12 cellular contexts compared by ENCODE assay signal in the genomic region with DNA sequence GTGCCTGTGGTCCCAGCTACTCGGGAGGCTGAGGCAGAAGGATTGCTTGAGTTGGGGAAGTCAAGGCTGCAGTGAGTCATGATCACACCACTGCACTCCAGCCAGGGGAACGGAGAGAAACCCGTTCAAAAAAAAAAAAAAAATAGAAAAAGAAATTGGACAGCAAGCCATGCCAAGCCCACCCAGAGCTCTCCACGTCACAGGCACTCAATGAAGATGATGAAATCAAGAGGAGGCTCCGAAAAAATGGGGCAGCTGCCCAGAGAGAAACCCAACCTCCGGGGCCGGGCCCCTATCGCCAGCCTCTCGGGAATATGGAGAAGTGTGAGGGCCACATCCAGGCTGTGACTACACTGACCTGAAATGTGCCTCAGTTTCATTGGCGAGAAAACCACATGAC. TPM values are rescaled to one million over a fixed set of nuclear protein-coding genes. Genes with fewer than 3 reads are reported as not detected.
DNase-seq lines count a peak whose midpoint lies in the region; ATAC-seq, FAIRE-seq and TF ChIP-seq lines count a peak whose summit lies in the region.
"Had no signal": no experiment of that assay in that cellular context is flagged by ENCODE, and none has a peak within 500 bp of the region (broad histone marks: within the 10 kb centered on the region; RNA-seq: fewer than 3 reads in every experiment).

No MANE protein-coding gene starts in this region.

- TF ChIP-seq CTCF in adrenal gland (IDR thresholded peaks at IDR 0.05) (no peak), left ventricle myocardium inferior (IDR thresholded peaks at IDR 0.05; ENCODE audit: borderline replicate concordance) (no peak)

- no peak for FAIRE-seq in frontal cortex (lab: Jason Lieb, UNC)
- FAIRE-seq: endometrium had no signal

- TF ChIP-seq POLR2A in adrenal gland (IDR thresholded peaks at IDR 0.05) = no peak

- intact Hi-C loops in adrenal gland (cut with DNase I) = loop anchor here (5.0 to 10.0 kb wide), 3 partner anchors 35 to 228 kb away; a partner anchor contains a TSS
- intact Hi-C loops in left ventricle myocardium inferior (cut with micrococcal nuclease) = no loop called here

- no peaks in the 10 kb centered on the region for H3K9me3 Mint-ChIP-seq in stimulated activated memory B cell treated with anti-CD40 and anti-IgM and Interleukin-4, amounts not matched to agents 10 μg/mL and 1 μg/mL and 100 μg/mL, for 72 hours
- H3K9me3 Mint-ChIP-seq: stimulated activated naive CD8-positive, alpha-beta T cell treated with anti-CD3 and anti-CD28 coated beads, Interleukin-15, amount 100 ng/mL, for 72 hours had no signal

- H3K27ac ChIP-seq in adrenal gland (peak overlapping the region in 4 of 5 donors; percentile 26 to 87 (median 85)), left ventricle myocardium inferior (replicated peaks) (peak overlapping the region; percentile 47)

- peaks cover 0 to 30% of the 10 kb centered on the region in 2 donors for H3K36me3 ChIP-seq in adrenal gland (replicated peaks in 1 of 2)
- no peaks in the 10 kb centered on the region for H3K36me3 ChIP-seq in left ventricle myocardium inferior

- H3K27me3 ChIP-seq in adrenal gland = no peaks in the 10 kb centered on the region
- H3K27me3 ChIP-seq in left ventricle myocardium inferior (ENCODE audit: low read depth) = no peaks in the 10 kb centered on the region

- H3K9me3 ChIP-seq in adrenal gland (replicated peaks in 1 of 3) (no peaks in the 10 kb centered on the region), left ventricle myocardium inferior (replicated peaks) (no peaks in the 10 kb centered on the region)

- no peak overlapping the region for H3K4me3 ChIP-seq in adrenal gland
- no peak overlapping the region for H3K4me3 ChIP-seq in left ventricle myocardium inferior

- peak; percentile 19 for DNase-seq in GM04503 (ENCODE audit: low read depth)
- DNase-seq in adrenal gland = peak in 6 of 7 donors; percentile 64 to 82 (median 75)
- peak; percentile 68 for DNase-seq in left ventricle myocardium inferior
- no peak for DNase-seq in frontal cortex (ENCODE audit: low spot score in 2 of 2)
- no peak for DNase-seq in GOT3 (lab: John Stamatoyannopoulos, UW)
- DNase-seq in NCI-H446 treated with DMSO at 0.1 percent for 48 hours (lab: John Stamatoyannopoulos, UW) = no peak
- DNase-seq in NK-92 (lab: John Stamatoyannopoulos, UW; ENCODE audit: unreplicated experiment) = no peak
- DNase-seq: activated CD4-positive, CD25-positive, alpha-beta regulatory T cell treated with anti-CD3 and anti-CD28 coated beads, Interleukin-2, amount 50 U/mL, for 72 hours; KBM-7; stimulated activated naive CD8-positive, alpha-beta T cell treated with anti-CD3 and anti-CD28 coated beads, Interleukin-15, amount 100 ng/mL, for 72 hours had no signal

- H3K4me3 Mint-ChIP-seq in stimulated activated memory B cell treated with anti-CD40 and anti-IgM and Interleukin-4, amounts not matched to agents 10 μg/mL and 1 μg/mL and 100 μg/mL, for 72 hours = no peak overlapping the region
- H3K4me3 Mint-ChIP-seq: stimulated activated naive CD8-positive, alpha-beta T cell treated with anti-CD3 and anti-CD28 coated beads, Interleukin-15, amount 100 ng/mL, for 72 hours had no signal

- no peaks in the 10 kb centered on the region for H3K27me3 Mint-ChIP-seq in stimulated activated memory B cell treated with anti-CD40 and anti-IgM and Interleukin-4, amounts not matched to agents 10 μg/mL and 1 μg/mL and 100 μg/mL, for 72 hours
- H3K27me3 Mint-ChIP-seq: stimulated activated naive CD8-positive, alpha-beta T cell treated with anti-CD3 and anti-CD28 coated beads, Interleukin-15, amount 100 ng/mL, for 72 hours had no signal

- WGBS in adrenal gland, 4 donors = 40 to 46% (median 45%) methylated on average over 9 to 10 of the region's 10 CpGs

- H3K4me1 ChIP-seq in adrenal gland (replicated peaks in 1 of 2) (peaks cover 30 to 52% of the 10 kb centered on the region in 2 donors), left ventricle myocardium inferior (peaks cover 41% of the 10 kb centered on the region)

- ATAC-seq in stimulated activated memory B cell treated with anti-CD40 and anti-IgM and Interleukin-4, amounts not matched to agents 10 μg/mL and 1 μg/mL and 100 μg/mL, for 72 hours = no peak
- ATAC-seq: stimulated activated naive CD8-positive, alpha-beta T cell treated with anti-CD3 and anti-CD28 coated beads, Interleukin-15, amount 100 ng/mL, for 72 hours had no signal

- peaks cover 48% of the 10 kb centered on the region for H3K36me3 Mint-ChIP-seq in stimulated activated memory B cell treated with anti-CD40 and anti-IgM and Interleukin-4, amounts not matched to agents 10 μg/mL and 1 μg/mL and 100 μg/mL, for 72 hours

- peak overlapping the region; percentile 39 for H3K27ac Mint-ChIP-seq in stimulated activated memory B cell treated with anti-CD40 and anti-IgM and Interleukin-4, amounts not matched to agents 10 μg/mL and 1 μg/mL and 100 μg/mL, for 72 hours

- H3K4me1 Mint-ChIP-seq in stimulated activated memory B cell treated with anti-CD40 and anti-IgM and Interleukin-4, amounts not matched to agents 10 μg/mL and 1 μg/mL and 100 μg/mL, for 72 hours = peaks cover 43% of the 10 kb centered on the region

RNA-seq across cellular contexts. Expression of a gene that starts 40.0 kb away (rescaled TPM):
- total RNA-seq in adrenal gland (100 to 1,000 TPM in 7 of 8 donors, 10 to 100 TPM in 1; 84.0 to 207 (median 134) TPM), left ventricle myocardium inferior (15.8 TPM), frontal cortex (57.5 TPM)
- polyA plus RNA-seq in adrenal gland = 100 to 1,000 TPM in 1 of 3 donors, 10 to 100 TPM in 2; 80.3 to 113 (median 97.5) TPM

Comparison
In these comparisons a context has a peak if more than half of its experiments do, and no peak if none do; other contexts are left out.
1. DNase-seq: peak in GM04503 (single experiment), adrenal gland (6 of 7) and left ventricle myocardium inferior (single experiment); none in frontal cortex (0 of 2), GOT3 (single experiment), NCI-H446 treated with DMSO at 0.1 percent for 48 hours (single experiment) and NK-92 (single experiment).